Comparison of ENCODE assay signal across 11 cellular contexts in genomic region chr1:20526267-20526666, GRCh38.
"Had no signal": no experiment of that assay in that cellular context is flagged by ENCODE, and none has a peak within 500 bp of the region (broad histone marks: within the 10 kb centered on the region; RNA-seq: fewer than 3 reads in every experiment).

No MANE protein-coding gene starts in this region.

- H3K4me3 ChIP-seq: GM23248, GM23338, HAP-1 had no signal

- H3K4me2 ChIP-seq: GM23338 had no signal

- H3K36me3 ChIP-seq: HAP-1 had no signal

- H2AFZ ChIP-seq: GM23248, GM23338 had no signal

- H3K4me1 ChIP-seq: HAP-1 had no signal

- H3K9me3 ChIP-seq: HAP-1 had no signal

- H3K9ac ChIP-seq: GM23248 had no signal

- FAIRE-seq: H1, H54 had no signal

- DNase-seq: GM23248, GOT3, H7, H9, HCEC 1CT, HFFc6 had no signal

- H3K27ac ChIP-seq: GM23248 had no signal

- ATAC-seq: GM23338, HCT116 had no signal
